ENCODE assay signal across 8 cellular contexts in the genomic region with DNA sequence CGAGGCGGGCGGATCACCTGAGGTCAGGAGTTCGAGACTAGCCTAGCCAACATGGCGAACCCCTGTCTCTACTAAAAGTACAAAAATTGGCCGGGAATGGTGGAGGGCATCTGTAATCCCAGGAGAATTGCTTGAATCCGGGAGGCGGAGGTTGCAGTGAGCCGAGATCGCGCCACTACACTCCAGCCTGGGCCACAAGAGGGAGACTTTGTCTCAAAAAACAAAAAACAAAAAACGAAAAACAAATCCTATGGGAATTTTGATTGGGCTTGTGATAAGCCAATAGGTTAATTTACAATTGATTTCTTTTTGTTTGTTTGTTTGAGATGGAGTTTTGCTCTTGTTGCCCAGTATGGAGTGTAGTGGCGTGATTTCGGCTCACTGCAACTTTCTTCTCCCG. TPM values are rescaled to one million over a fixed set of nuclear protein-coding genes. Genes with fewer than 3 reads are reported as not detected.
DNase-seq lines count a peak whose midpoint lies in the region; ATAC-seq and TF ChIP-seq lines count a peak whose summit lies in the region.

No MANE protein-coding gene starts in this region.

- TF ChIP-seq CTCF in NB4 (IDR thresholded peaks at IDR 0.05; ENCODE audit: low read depth, low read length) (peak; percentile 53), choroid plexus epithelial cell (conservative IDR thresholded peaks at IDR 0.05; ENCODE audit: low read depth, low read length) (peak; percentile 56), progenitor cell of endocrine pancreas (IDR thresholded peaks at IDR 0.05; ENCODE audit: unreplicated experiment) (no peak), omental fat pad (IDR thresholded peaks at IDR 0.05) (no peak), colonic mucosa (IDR thresholded peaks at IDR 0.05) (no peak), adrenal gland (IDR thresholded peaks at IDR 0.05) (peak in 2 of 6 experiments; percentile 19 to 66)

- H3K4me3 Mint-ChIP-seq in progenitor cell of endocrine pancreas (ENCODE audit: low read depth): no peak overlapping the region

- H3K27me3 Mint-ChIP-seq in progenitor cell of endocrine pancreas: no peaks in the 10 kb centered on the region

- no peak overlapping the region for H3K27ac ChIP-seq in colonic mucosa
- no peak overlapping the region for H3K27ac ChIP-seq in adrenal gland

- peak; percentile 34 for DNase-seq in NCI-H82 (lab: John Stamatoyannopoulos, UW)
- DNase-seq in NCI-H82 treated with DMSO at 0.1 percent for 48 hours (lab: John Stamatoyannopoulos, UW; ENCODE audit: unreplicated experiment): no peak
- DNase-seq in NB4 (ENCODE audit: low read depth): no peak
- peak; percentile 45 for DNase-seq in choroid plexus epithelial cell (ENCODE audit: low read depth)
- DNase-seq in progenitor cell of endocrine pancreas (ENCODE audit: low spot score, unreplicated experiment): no peak
- DNase-seq in omental fat pad (ENCODE audit: low spot score): no peak
- DNase-seq in colonic mucosa: no peak
- no peak for DNase-seq in adrenal gland

- H3K4me1 Mint-ChIP-seq in progenitor cell of endocrine pancreas (ENCODE audit: low read depth): peaks cover 7% of the 10 kb centered on the region

- ATAC-seq in omental fat pad (ENCODE audit: low FRiP score): no peak

- intact Hi-C loops in colonic mucosa (cut with DNase I): loop anchor here (5.0 kb wide), 2 partner anchors 1070 to 1115 kb away; no protein-coding TSS in a partner anchor
- intact Hi-C loops in adrenal gland (cut with DNase I): loop anchor here (2.0 to 10.0 kb wide), 4 partner anchors 240 to 1115 kb away; no protein-coding TSS in a partner anchor

- H3K36me3 Mint-ChIP-seq in progenitor cell of endocrine pancreas (ENCODE audit: insufficient read depth): no peaks in the 10 kb centered on the region

- 41 to 81% (median 61%) methylated on average over 15 of the region's 15 CpGs for WGBS in adrenal gland, 4 donors

- peak overlapping the region; percentile 16 for H3K27ac Mint-ChIP-seq in progenitor cell of endocrine pancreas

- no peak overlapping the region for H3K9ac ChIP-seq in colonic mucosa (ENCODE audit: low read depth in 2 of 2, low read length in 2 of 2)

- H3K4me3 ChIP-seq in NB4 (ENCODE audit: low read depth, low read length): no peak overlapping the region
- H3K4me3 ChIP-seq in choroid plexus epithelial cell (ENCODE audit: low read depth, low read length): no peak overlapping the region
- H3K4me3 ChIP-seq in colonic mucosa: no peak overlapping the region
- no peak overlapping the region for H3K4me3 ChIP-seq in adrenal gland

- H3K27me3 ChIP-seq in colonic mucosa: no peaks in the 10 kb centered on the region
- H3K27me3 ChIP-seq in adrenal gland: no peaks in the 10 kb centered on the region

- H3K4me1 ChIP-seq in colonic mucosa (peaks cover 6% of the 10 kb centered on the region), adrenal gland (replicated peaks in 1 of 2) (peaks cover 0 to 7% of the 10 kb centered on the region in 2 donors)

- no peaks in the 10 kb centered on the region for H3K9me3 ChIP-seq in colonic mucosa
- no peaks in the 10 kb centered on the region for H3K9me3 ChIP-seq in adrenal gland (replicated peaks in 1 of 3)

- no peaks in the 10 kb centered on the region for H3K36me3 ChIP-seq in colonic mucosa
- H3K36me3 ChIP-seq in adrenal gland (replicated peaks in 1 of 2): no peaks in the 10 kb centered on the region

- no peak for TF ChIP-seq POLR2A in NB4 (IDR thresholded peaks at IDR 0.05; ENCODE audit: extremely low read depth, insufficient read length)
- no peak for TF ChIP-seq POLR2A in adrenal gland (IDR thresholded peaks at IDR 0.05)

- no peaks in the 10 kb centered on the region for H3K9me3 Mint-ChIP-seq in progenitor cell of endocrine pancreas (ENCODE audit: low read depth)

RNA-seq across cellular contexts. Expression of a gene that starts 24.2 kb away (rescaled TPM):
- total RNA-seq in progenitor cell of endocrine pancreas (0.86 and 0.98 TPM in 2 replicates), omental fat pad (10 to 100 TPM in 1 of 4 donors, 1 to 10 TPM in 1, under 1 TPM in 2; 0.19 to 10.4 (median 0.96) TPM), colonic mucosa (under 1 TPM; 0.24 to 0.59 TPM), adrenal gland (1 to 10 TPM in 4 of 8 donors, under 1 TPM in 4; under 0.01 to 5.3 (median 1.1) TPM)
- 10 to 100 TPM in 1 of 3 donors, 1 to 10 TPM in 1, under 1 TPM in 1; 0.16 to 26.4 (median 7.5) TPM for polyA plus RNA-seq in adrenal gland

Comparison
In these comparisons a context has a peak if more than half of its experiments do, and no peak if none do; other contexts are left out.
1. DNase-seq: peak in NCI-H82 (single experiment) and choroid plexus epithelial cell (single experiment); none in NCI-H82 treated with DMSO at 0.1 percent for 48 hours (single experiment), NB4 (single experiment), progenitor cell of endocrine pancreas (single experiment), omental fat pad (single experiment), colonic mucosa (single experiment) and adrenal gland (0 of 7).
2. CTCF ChIP-seq: peak in NB4 (single experiment) and choroid plexus epithelial cell (single experiment); none in progenitor cell of endocrine pancreas (single experiment), omental fat pad (0 of 3) and colonic mucosa (single experiment).